19 cellular contexts compared by ENCODE assay signal in the genomic region with DNA sequence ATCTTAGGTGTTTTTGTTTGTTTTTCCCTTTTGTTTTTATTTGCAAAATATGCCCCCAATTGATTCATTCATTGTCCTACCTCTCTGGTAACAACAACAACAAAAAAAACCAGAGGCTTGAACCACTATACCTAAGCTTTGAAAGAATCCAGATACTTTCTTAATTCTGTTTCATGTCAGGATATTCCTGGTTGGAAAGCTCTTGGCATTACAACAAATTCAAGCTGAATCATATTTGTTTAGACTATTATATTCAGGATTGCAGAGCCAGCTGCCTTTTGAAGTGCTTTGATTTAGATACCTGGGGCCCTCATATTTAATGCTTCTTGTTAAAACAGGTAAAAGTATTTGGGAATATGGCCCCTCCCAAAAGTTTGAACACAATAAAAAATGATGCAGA. TPM values are rescaled to one million over a fixed set of nuclear protein-coding genes. Genes with fewer than 3 reads are reported as not detected.
A peak's percentile ranks its signal among the peaks of the same experiment; 100 is the strongest.
DNase-seq lines count a peak whose midpoint lies in the region; ATAC-seq, FAIRE-seq and TF ChIP-seq lines count a peak whose summit lies in the region.
"Had no signal": no experiment of that assay in that cellular context is flagged by ENCODE, and none has a peak within 500 bp of the region (broad histone marks: within the 10 kb centered on the region; RNA-seq: fewer than 3 reads in every experiment).

No MANE protein-coding gene starts in this region.

- ATAC-seq in HepG2, result no peak
- ATAC-seq in right lobe of liver, result no peak
- no peak for ATAC-seq in HG02852 (IDR thresholded peaks at IDR 0.05; ENCODE audit: unreplicated experiment)

- H3K4me3 ChIP-seq in HepG2 (replicated peaks in 1 of 3; ENCODE audit: insufficient read depth in 1 of 3, low read depth in 2 of 3, low read length in 3 of 3), result no peak overlapping the region
- no peak overlapping the region for H3K4me3 ChIP-seq in right lobe of liver
- H3K4me3 ChIP-seq in PC-9, result no peak overlapping the region
- H3K4me3 ChIP-seq in trophoblast cell (ENCODE audit: low read depth, low read length), result no peak overlapping the region
- H3K4me3 ChIP-seq: GM12878 had no signal

- no peaks in the 10 kb centered on the region for H4K20me1 ChIP-seq in HepG2 (ENCODE audit: insufficient read depth, low read length)
- H4K20me1 ChIP-seq in PC-9 (ENCODE audit: insufficient read depth), result no peaks in the 10 kb centered on the region

- H3K27ac ChIP-seq in HepG2 (ENCODE audit: extremely low read length, insufficient read depth, low read length) (no peak overlapping the region), right lobe of liver (no peak overlapping the region), PC-9 (peak overlapping the region; percentile 99), trophoblast cell (ENCODE audit: low read depth, low read length) (peak overlapping the region; percentile 69)

- no peaks in the 10 kb centered on the region for H3K9me2 ChIP-seq in PC-9 (ENCODE audit: insufficient read depth)

- no peaks in the 10 kb centered on the region for H3K79me2 ChIP-seq in HepG2 (ENCODE audit: insufficient read depth, low read length)
- no peaks in the 10 kb centered on the region for H3K79me2 ChIP-seq in PC-9 (ENCODE audit: low read depth)
- H3K79me2 ChIP-seq in trophoblast cell (ENCODE audit: control insufficient read depth, insufficient read depth, low read length, poor library complexity), result no peaks in the 10 kb centered on the region

- POLR2A ChIA-PET in HepG2 (lab: Yijun Ruan, JAX), result no interaction called here
- POLR2A ChIA-PET in PC-9 (lab: Charles Lee; ENCODE audit: unreplicated experiment), result interaction anchor here (0.6 kb wide), 1 partner anchor 16 kb away, joined by 3 read pairs; no protein-coding TSS in a partner anchor

- H3K18ac ChIP-seq in trophoblast cell (ENCODE audit: low read length), result no peak overlapping the region

- H3K9ac ChIP-seq in HepG2 (ENCODE audit: insufficient read depth, low read depth, low read length) (no peak overlapping the region), trophoblast cell (ENCODE audit: low read length) (no peak overlapping the region)

- TF ChIP-seq RAD21 in HepG2 (CRISPR knock-in tag; IDR thresholded peaks at IDR 0.05), result no peak

- intact Hi-C loops in HepG2 (cut with micrococcal nuclease; ENCODE audit: unreplicated experiment) (no loop called here), right lobe of liver (cut with DNase I) (no loop called here), PC-9 (cut with micrococcal nuclease; ENCODE audit: unreplicated experiment) (loop anchor here (5.0 kb wide), 1 partner anchor 165 kb away; no protein-coding TSS in a partner anchor)

- in situ Hi-C loops in HepG2 (cut with HindIII; ENCODE audit: extremely low pct_ligation_motif_present, low pct_unique_long_range_greater_than_20kb), result no loop called here

- H3K4me1 ChIP-seq in HepG2 (ENCODE audit: insufficient read depth, low read length) (peaks cover 11% of the 10 kb centered on the region), right lobe of liver (no peaks in the 10 kb centered on the region), PC-9 (replicated peaks; ENCODE audit: insufficient read depth) (peaks cover 63% of the 10 kb centered on the region), trophoblast cell (ENCODE audit: control insufficient read depth in 1 of 2, insufficient read depth in 2 of 2, low read length in 2 of 2) (peaks cover 7 to 13% of the 10 kb centered on the region in 2 experiments)
- H3K4me1 ChIP-seq: BE2C had no signal

- DNase-seq in HepG2 (ENCODE audit: low spot score) (no peak), right lobe of liver (no peak), PC-9 (no peak), trophoblast cell (no peak), HCEC 1CT (no peak), activated gamma-delta T cell (lab: John Stamatoyannopoulos, UW) (no peak)
- DNase-seq: ACHN; BE2C; C1 segment of cervical spinal cord; CD4-positive, CD25-positive, alpha-beta regulatory T cell; CD8-positive, alpha-beta memory T cell; COR-L47; DMS 273 treated with DMSO at 0.1 percent for 48 hours; DMS53; DND-41; GOT3; H7 had no signal

- no peak overlapping the region for H4K8ac ChIP-seq in trophoblast cell (ENCODE audit: low read depth, low read length)

- TF ChIP-seq CTCF in HepG2 (CRISPR knock-in tag; IDR thresholded peaks at IDR 0.05), result no peak
- TF ChIP-seq CTCF in right lobe of liver (IDR thresholded peaks at IDR 0.05), result no peak
- no peak for TF ChIP-seq CTCF in PC-9 (conservative IDR thresholded peaks at IDR 0.05)

- no peak for FAIRE-seq in HepG2 (lab: Jason Lieb, UNC)

- H2BK12ac ChIP-seq in trophoblast cell (ENCODE audit: low read length), result no peak overlapping the region

- CTCF ChIA-PET in HepG2 (lab: Yijun Ruan, JAX; ENCODE audit: low intra/inter-chr PET ratio, low total read pairs), result no interaction called here
- CTCF ChIA-PET in PC-9 (lab: Charles Lee), result no interaction called here

- H3K9me3 ChIP-seq in HepG2 (ENCODE audit: low read length) (no peaks in the 10 kb centered on the region), right lobe of liver (no peaks in the 10 kb centered on the region), PC-9 (ENCODE audit: insufficient read depth, low read depth) (0 out of 2 replicates have a peak, but pooled peaks cover 2% of the 10 kb centered on the region), trophoblast cell (ENCODE audit: insufficient read depth, low read depth, low read length) (no peaks in the 10 kb centered on the region)
- H3K9me3 ChIP-seq: BE2C had no signal

- TF ChIP-seq POLR2A in HepG2 (IDR thresholded peaks at IDR 0.05; ENCODE audit: insufficient read depth in 1 of 2, low read depth in 2 of 2, low read length in 2 of 2) (no peak), right lobe of liver (IDR thresholded peaks at IDR 0.05) (no peak)

- no TSS peak for BruUV-seq in HepG2 (replicated peaks; lab: Mats Ljungman, UMichigan)
- no TSS peak for BruUV-seq in PC-9 (replicated peaks; lab: Mats Ljungman, UMichigan)

- H3K4ac ChIP-seq in trophoblast cell (ENCODE audit: low read depth, low read length), result no peak overlapping the region

- no peak overlapping the region for H3K23ac ChIP-seq in trophoblast cell (ENCODE audit: low read length)

- H3K14ac ChIP-seq in trophoblast cell (ENCODE audit: low read length), result no peak overlapping the region

- no peak overlapping the region for H2BK5ac ChIP-seq in trophoblast cell (ENCODE audit: low read depth, low read length, poor library complexity)

- H2AFZ ChIP-seq in HepG2 (ENCODE audit: low read length) (peak overlapping the region; percentile 4), PC-9 (no peak overlapping the region), trophoblast cell (ENCODE audit: insufficient read depth, low read length, poor library complexity) (no peak overlapping the region)

- H2AK5ac ChIP-seq in trophoblast cell (ENCODE audit: low read length), result no peak overlapping the region

- H2BK120ac ChIP-seq in trophoblast cell (ENCODE audit: insufficient read depth, low read length, poor library complexity), result peak overlapping the region; percentile 94

- no peaks in the 10 kb centered on the region; a peak in 1 of 5 replicates for H3K27me3 ChIP-seq in HepG2 (ENCODE audit: control insufficient read depth in 1 of 2, insufficient read depth in 2 of 2, low read length in 2 of 2)
- no peaks in the 10 kb centered on the region for H3K27me3 ChIP-seq in right lobe of liver
- no peaks in the 10 kb centered on the region for H3K27me3 ChIP-seq in PC-9 (ENCODE audit: insufficient read depth, low read depth)
- H3K27me3 ChIP-seq in trophoblast cell (ENCODE audit: insufficient read depth, low read length), result no peaks in the 10 kb centered on the region
- H3K27me3 ChIP-seq: BE2C had no signal

- H3K36me3 ChIP-seq in HepG2 (replicated peaks in 1 of 2; ENCODE audit: control insufficient read depth in 1 of 2, insufficient read depth in 2 of 2, low read length in 2 of 2), result no peaks in the 10 kb centered on the region
- no peaks in the 10 kb centered on the region for H3K36me3 ChIP-seq in right lobe of liver
- H3K36me3 ChIP-seq in PC-9 (ENCODE audit: low read depth), result no peaks in the 10 kb centered on the region
- H3K36me3 ChIP-seq in trophoblast cell (ENCODE audit: control insufficient read depth in 1 of 2, insufficient read depth in 2 of 2, low read length in 2 of 2), result no peaks in the 10 kb centered on the region
- H3K36me3 ChIP-seq: BE2C had no signal

- H4K12ac ChIP-seq in trophoblast cell (ENCODE audit: low read depth, low read length), result no peak overlapping the region

- H4K91ac ChIP-seq in trophoblast cell (ENCODE audit: low read depth, low read length), result peak overlapping the region; percentile 84

- peaks cover 8% of the 10 kb centered on the region for H3K79me1 ChIP-seq in trophoblast cell (ENCODE audit: low read length)

- peaks cover 57% of the 10 kb centered on the region for H3F3A ChIP-seq in PC-9 (ENCODE audit: insufficient read depth, low read depth)

- TF ChIP-seq EP300 in HepG2 (IDR thresholded peaks at IDR 0.05; ENCODE audit: low read depth in 2 of 2, low read length in 2 of 2), result no peak
- no peak for TF ChIP-seq EP300 in HepG2 (CRISPR knock-in tag; IDR thresholded peaks at IDR 0.05; ENCODE audit: borderline replicate concordance)

- H3K4me2 ChIP-seq in HepG2 (ENCODE audit: low read depth, low read length) (no peak overlapping the region), PC-9 (peak overlapping the region; percentile 84), trophoblast cell (ENCODE audit: low read length) (no peak overlapping the region)

RNA-seq across cellular contexts. Expression of gene ZNF326, which starts 22.9 kb away (rescaled TPM):
- total RNA-seq in HepG2 (2016; rRNA removed; fragmentation: Illumina TruSeq; extraction: Trizol), result 16.4 and 20.9 TPM in 2 replicates
- total RNA-seq in HepG2 (2016; cell fraction: cytosol; rRNA removed; fragmentation: Illumina TruSeq; extraction: Trizol; ENCODE audit: low read depth), result 1.9 and 2.8 TPM in 2 replicates
- 15.5 and 17.4 TPM in 2 replicates for total RNA-seq in HepG2 (2016; cell fraction: insoluble cytoplasmic fraction; rRNA removed; fragmentation: Illumina TruSeq; extraction: Trizol)
- 3.4 and 4.4 TPM in 2 replicates for total RNA-seq in HepG2 (2016; cell fraction: membrane; rRNA removed; fragmentation: Illumina TruSeq; extraction: Trizol)
- total RNA-seq in HepG2 (2016; cell fraction: nucleus; rRNA removed; fragmentation: Illumina TruSeq; extraction: Trizol), result 41.1 and 42.9 TPM in 2 replicates
- polyA plus RNA-seq in HepG2 (2011; rRNA removed), result 5.4 and 6.3 TPM in 2 replicates
- 2.3 and 3.2 TPM in 2 replicates for polyA plus RNA-seq in HepG2 (2011; cell fraction: cytosol; rRNA removed)
- polyA plus RNA-seq in HepG2 (2011; cell fraction: nucleus; rRNA removed), result 7.5 and 11.7 TPM in 2 replicates
- polyA plus RNA-seq in HepG2 (2012), result 10.0 and 14.3 TPM in 2 replicates
- 0.93 and 1.4 TPM in 2 replicates for polyA plus RNA-seq in HepG2 (2016; cell fraction: cytosol; fragmentation: Illumina TruSeq; extraction: Trizol; ENCODE audit: low read depth)
- polyA plus RNA-seq in HepG2 (2016; cell fraction: insoluble cytoplasmic fraction; fragmentation: Illumina TruSeq; extraction: Trizol; ENCODE audit: low read depth), result 45.1 and 46.0 TPM in 2 replicates
- 2.0 and 2.8 TPM in 2 replicates for polyA plus RNA-seq in HepG2 (2016; cell fraction: membrane; fragmentation: Illumina TruSeq; extraction: Trizol; ENCODE audit: low read depth)
- 47.9 and 52.0 TPM in 2 replicates for polyA plus RNA-seq in HepG2 (2016; cell fraction: nucleus; fragmentation: Illumina TruSeq; extraction: Trizol; ENCODE audit: insufficient read depth, low read depth)
- polyA minus RNA-seq in HepG2 (2011; rRNA and poly(A)+ RNA removed; ENCODE audit: low replicate concordance), result 6.1 and 10.5 TPM in 2 replicates
- polyA minus RNA-seq in HepG2 (2011; cell fraction: cytosol; rRNA and poly(A)+ RNA removed), result 2.5 and 3.4 TPM in 2 replicates
- 96.4 and 101 TPM in 2 replicates for polyA minus RNA-seq in HepG2 (2011; cell fraction: nucleus; rRNA and poly(A)+ RNA removed)
- total RNA-seq in right lobe of liver, result 10 to 100 TPM in 5 of 6 experiments, 1 to 10 TPM in 1; 9.5 to 13.8 (median 10.5) TPM
- 23.2 and 26.2 TPM in 2 replicates for total RNA-seq in PC-9 (2021)
- polyA plus RNA-seq in trophoblast cell (2013), result 26.8 and 27.1 TPM in 2 replicates

Comparison
In these comparisons a context has a peak if more than half of its experiments do, and no peak if none do; other contexts are left out.
1. H3K27ac ChIP-seq: peak in PC-9 (single experiment) and trophoblast cell (single experiment); none in HepG2 (single experiment) and right lobe of liver (0 of 3).